7 cellular contexts compared by ENCODE assay signal in genomic region chr1:148253808-148254207, GRCh38.
DNase-seq lines count a peak whose midpoint lies in the region; ATAC-seq, FAIRE-seq and TF ChIP-seq lines count a peak whose summit lies in the region.
"Not testable (repeated sequence)": the region's sequence is repeated elsewhere in the genome, so short reads cannot be mapped to it uniquely, and the experiment has no call there.

No MANE protein-coding gene starts in this region.

- TF ChIP-seq RAD21 in K562 (CRISPR knock-in tag; conservative IDR thresholded peaks at IDR 0.05 in 1 of 2, IDR thresholded peaks at IDR 0.05 in 1 of 2), result not testable (repeated sequence)

- H3K4me1 Mint-ChIP-seq in activated CD4-positive, alpha-beta T cell treated with anti-CD3 and anti-CD28 coated beads, Interleukin-2, amount 10 ng/mL, durations not matched to agents 24 days and 14 days, result not testable (repeated sequence)

- H3K9ac ChIP-seq in PC-3 (ENCODE audit: low read length); K562 (ENCODE audit: insufficient read depth in 1 of 2, low read depth in 2 of 2, low read length in 2 of 2): not testable (repeated sequence)

- TF ChIP-seq CTCF in PC-3 (conservative IDR thresholded peaks at IDR 0.05; ENCODE audit: low read depth, low read length); RWPE2 (IDR thresholded peaks at IDR 0.05; ENCODE audit: poor library complexity, severe bottlenecking); K562 (IDR thresholded peaks at IDR 0.05 in 2 of 3, conservative IDR thresholded peaks at IDR 0.05 in 1 of 3; ENCODE audit: insufficient read depth in 2 of 3, low read depth in 1 of 3, low read length in 3 of 3): not testable (repeated sequence)

- H3K4me3 ChIP-seq in PC-3 (ENCODE audit: low read length); RWPE2 (ENCODE audit: severe bottlenecking); K562: not testable (repeated sequence)

- H3K79me2 ChIP-seq in PC-3 (ENCODE audit: low read length); K562 (ENCODE audit: control insufficient read depth, insufficient read depth, low read length): not testable (repeated sequence)

- not testable (repeated sequence) for H3K4me1 ChIP-seq in PC-3 (ENCODE audit: insufficient read depth, low read length); RWPE2 (ENCODE audit: insufficient read depth, poor library complexity, severe bottlenecking); K562 (replicated peaks in 1 of 2; ENCODE audit: control insufficient read depth in 2 of 2, insufficient read depth in 2 of 2, low read length in 2 of 2)

- BruUV-seq in PC-3 (replicated peaks; lab: Mats Ljungman, UMichigan); K562 (replicated peaks; lab: Mats Ljungman, UMichigan): not testable (repeated sequence)

- not testable (repeated sequence) for TF ChIP-seq POLR2A in K562 (conservative IDR thresholded peaks at IDR 0.05)

- CTCF ChIA-PET in PC-3 (lab: Charles Lee); K562 (lab: Yijun Ruan, JAX; ENCODE audit: low intra/inter-chr PET ratio): not testable (repeated sequence)

- not testable (repeated sequence) for H3K27me3 Mint-ChIP-seq in activated CD4-positive, alpha-beta T cell treated with anti-CD3 and anti-CD28 coated beads, Interleukin-2, amount 10 ng/mL, durations not matched to agents 24 days and 14 days

- peak; percentile 46 for ATAC-seq in PC-3
- ATAC-seq in RWPE2 (ENCODE audit: low read depth), result peak; percentile 63
- ATAC-seq in K562, result peak; percentile 37; the same call in 1 of the 3 replicates

- intact Hi-C loops in PC-3 (cut with micrococcal nuclease); activated CD4-positive, alpha-beta T cell treated with anti-CD3 and anti-CD28 coated beads, Interleukin-2, amount 10 ng/mL, durations not matched to agents 24 days and 14 days (cut with micrococcal nuclease); K562 (cut with micrococcal nuclease): not testable (repeated sequence)

- not testable (repeated sequence) for H3K9me3 ChIP-seq in PC-3 (ENCODE audit: low read length); RWPE2 (ENCODE audit: severe bottlenecking); K562 (replicated peaks; ENCODE audit: control insufficient read depth, insufficient read depth, low read depth, low read length)

- not testable (repeated sequence) for H3K27ac ChIP-seq in PC-3 (ENCODE audit: low read length); RWPE2 (ENCODE audit: poor library complexity, severe bottlenecking); K562 (ENCODE audit: extremely low read depth, low read depth, low read length)

- DNase-seq in M059J (ENCODE audit: low read depth), result peak; percentile 66
- DNase-seq in PC-3, result peak; percentile 61
- not testable (repeated sequence) for DNase-seq in RWPE2 (ENCODE audit: low spot score); K562 (ENCODE audit: extremely low read depth in 1 of 4, low spot score in 3 of 4)
- peak; percentile 6 for DNase-seq in activated CD4-positive, alpha-beta T cell treated with anti-CD3 and anti-CD28 coated beads, Interleukin-2, amount 10 ng/mL, durations not matched to agents 24 days and 14 days
- peak; percentile 56 for DNase-seq in glomerular visceral epithelial cell (ENCODE audit: extremely low spot score)
- peak; percentile 75 for DNase-seq in renal cortical epithelial cell (ENCODE audit: low read depth)

- not testable (repeated sequence) for H3K4me3 Mint-ChIP-seq in activated CD4-positive, alpha-beta T cell treated with anti-CD3 and anti-CD28 coated beads, Interleukin-2, amount 10 ng/mL, durations not matched to agents 24 days and 14 days

- not testable (repeated sequence) for H3K27ac Mint-ChIP-seq in activated CD4-positive, alpha-beta T cell treated with anti-CD3 and anti-CD28 coated beads, Interleukin-2, amount 10 ng/mL, durations not matched to agents 24 days and 14 days

- H3K9me1 ChIP-seq in K562 (ENCODE audit: control insufficient read depth, insufficient read depth, low read length), result not testable (repeated sequence)

- not testable (repeated sequence) for H3K9me3 Mint-ChIP-seq in activated CD4-positive, alpha-beta T cell treated with anti-CD3 and anti-CD28 coated beads, Interleukin-2, amount 10 ng/mL, durations not matched to agents 24 days and 14 days

- H3K9me2 ChIP-seq in PC-3 (replicated peaks; ENCODE audit: low read length), result not testable (repeated sequence)

- not testable (repeated sequence) for H2AFZ ChIP-seq in PC-3 (ENCODE audit: low read length); K562 (ENCODE audit: low read depth, low read length)

- not testable (repeated sequence) for H3K36me3 ChIP-seq in PC-3 (ENCODE audit: low read depth, low read length); RWPE2 (ENCODE audit: low read depth); K562 (ENCODE audit: control insufficient read depth, insufficient read depth, low read length)

- not testable (repeated sequence) for H3K27me3 ChIP-seq in PC-3 (ENCODE audit: low read length); RWPE2 (ENCODE audit: insufficient read depth, poor library complexity, severe bottlenecking); K562 (ENCODE audit: control insufficient read depth in 2 of 2, insufficient read depth in 2 of 2, low read length in 2 of 2)

- TF ChIP-seq EP300 in K562 (IDR thresholded peaks at IDR 0.05; ENCODE audit: low read length), result not testable (repeated sequence)

- H3F3A ChIP-seq in PC-3 (ENCODE audit: low read length, unreplicated experiment), result not testable (repeated sequence)

- not testable (repeated sequence) for H4K20me1 ChIP-seq in PC-3 (ENCODE audit: low read length); K562 (replicated peaks; ENCODE audit: control insufficient read depth, insufficient read depth, low read length)

- POLR2A ChIA-PET in PC-3 (lab: Charles Lee; ENCODE audit: unreplicated experiment); K562 (lab: Yijun Ruan, JAX): not testable (repeated sequence)

- H3K4me2 ChIP-seq in PC-3 (ENCODE audit: low read length); K562 (ENCODE audit: insufficient read depth, low read length): not testable (repeated sequence)

- not testable (repeated sequence) for FAIRE-seq in K562 (lab: Jason Lieb, UNC)

- not testable (repeated sequence) for H3K36me3 Mint-ChIP-seq in activated CD4-positive, alpha-beta T cell treated with anti-CD3 and anti-CD28 coated beads, Interleukin-2, amount 10 ng/mL, durations not matched to agents 24 days and 14 days (ENCODE audit: low read depth)

- in situ Hi-C loops in K562 (cut with MboI), result not testable (repeated sequence)

- 40% methylated on average over 1 of the region's 2 CpGs for WGBS in K562 (ENCODE audit: insufficient coverage, low coverage, missing lambda C conversion rate)
